Comparison of ENCODE assay signal across 1 cellular context in genomic region chr17:82458885-82459424, GRCh38.
TF ChIP-seq lines count a peak whose summit lies in the region.

No MANE protein-coding gene starts in this region.

TF ChIP-seq in IMR-90, 13 proteins besides CTCF, POLR2A, EP300 and RAD21:
- no peak for TF ChIP-seq USF2 (IDR thresholded peaks at IDR 0.05; ENCODE audit: low read depth, low read length)
- no peak for TF ChIP-seq RFX5 (IDR thresholded peaks at IDR 0.05; ENCODE audit: low read depth, low read length)
- TF ChIP-seq CHD1 (IDR thresholded peaks at IDR 0.05; ENCODE audit: low read depth, low read length), result no peak; the same call in 1 of the 2 replicates
- no peak for TF ChIP-seq FOS (IDR thresholded peaks at IDR 0.05; ENCODE audit: low read depth, low read length)
- TF ChIP-seq ELK1 (IDR thresholded peaks at IDR 0.05; ENCODE audit: borderline replicate concordance, low read depth, low read length), result no peak
- no peak for TF ChIP-seq MXI1 (IDR thresholded peaks at IDR 0.05; ENCODE audit: borderline replicate concordance, low read depth, low read length)
- TF ChIP-seq NFE2L2 (IDR thresholded peaks at IDR 0.05; ENCODE audit: low read depth, low read length), result no peak
- no peak for TF ChIP-seq SMC3 (IDR thresholded peaks at IDR 0.05; ENCODE audit: low read depth, low read length)
